In the genomic region with DNA sequence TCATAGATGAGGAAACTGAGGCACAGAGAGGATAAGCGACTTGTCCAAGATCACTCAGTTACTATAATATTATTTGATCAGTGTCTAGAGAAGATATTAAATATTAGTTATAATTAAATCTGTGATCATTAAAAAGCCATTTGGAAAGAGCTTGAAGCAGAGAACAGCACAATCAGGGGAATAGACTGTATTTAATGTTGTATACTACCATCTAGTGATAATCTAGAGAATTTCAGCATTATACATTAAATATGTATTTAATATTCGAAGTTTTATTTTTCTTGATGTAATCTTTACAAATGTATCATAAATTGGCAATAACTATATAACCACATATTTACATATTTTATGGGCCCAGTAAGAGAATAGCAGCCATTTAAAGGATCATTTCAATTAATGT, we compare ENCODE assay signal across 8 cellular contexts. TPM values are rescaled to one million over a fixed set of nuclear protein-coding genes. Genes with fewer than 3 reads are reported as not detected.
A peak's percentile ranks its signal among the peaks of the same experiment; 100 is the strongest.
DNase-seq lines count a peak whose midpoint lies in the region; ATAC-seq, FAIRE-seq and TF ChIP-seq lines count a peak whose summit lies in the region.

No MANE protein-coding gene starts in this region.

- H3K27ac ChIP-seq in endothelial cell of umbilical vein (ENCODE audit: insufficient read depth, low read depth, low read length) (no peak overlapping the region), tibial artery (no peak overlapping the region)

- H3K36me3 ChIP-seq in endothelial cell of umbilical vein (ENCODE audit: control insufficient read depth in 2 of 2, extremely low read depth in 1 of 2, insufficient read depth in 2 of 2, low read length in 2 of 2), result no peaks in the 10 kb centered on the region
- no peaks in the 10 kb centered on the region for H3K36me3 ChIP-seq in tibial artery

- dilution Hi-C loops in endothelial cell of umbilical vein (cut with MboI; ENCODE audit: extremely low pct_ligation_motif_present, low sequenced_read_pairs), result no loop called here

- no peaks in the 10 kb centered on the region for H3K9me3 ChIP-seq in endothelial cell of umbilical vein (replicated peaks; ENCODE audit: control insufficient read depth, insufficient read depth, low read length)
- no peaks in the 10 kb centered on the region for H3K9me3 ChIP-seq in tibial artery

- H3K4me2 ChIP-seq in endothelial cell of umbilical vein (ENCODE audit: insufficient read depth, low read length), result no peak overlapping the region

- H3K27me3 ChIP-seq in endothelial cell of umbilical vein (ENCODE audit: control insufficient read depth in 2 of 2, insufficient read depth in 2 of 2, low read length in 2 of 2), result peaks cover 12 to 17% of the 10 kb centered on the region in 2 experiments
- no peaks in the 10 kb centered on the region for H3K27me3 ChIP-seq in tibial artery

- H3K9ac ChIP-seq in endothelial cell of umbilical vein (replicated peaks; ENCODE audit: extremely low read depth, insufficient read depth, low read length), result no peak overlapping the region

- no peak for TF ChIP-seq POLR2A in endothelial cell of umbilical vein (IDR thresholded peaks at IDR 0.05; ENCODE audit: low read depth, low read length)

- POLR2A ChIA-PET in endothelial cell of umbilical vein (lab: Charles Lee), result no interaction called here

- no peaks in the 10 kb centered on the region for H3K4me1 ChIP-seq in endothelial cell of umbilical vein (ENCODE audit: control insufficient read depth, extremely low read depth, insufficient read depth, low read length)
- no peaks in the 10 kb centered on the region for H3K4me1 ChIP-seq in tibial artery

- no peaks in the 10 kb centered on the region for H3K79me2 ChIP-seq in endothelial cell of umbilical vein (ENCODE audit: control insufficient read depth, insufficient read depth, low read length)

- BruUV-seq in endothelial cell of umbilical vein (replicated peaks; lab: Mats Ljungman, UMichigan), result no TSS peak

- H2AFZ ChIP-seq in endothelial cell of umbilical vein (ENCODE audit: low read depth, low read length), result no peak overlapping the region

- TF ChIP-seq CTCF in endothelial cell of umbilical vein (IDR thresholded peaks at IDR 0.05; ENCODE audit: extremely low read depth in 1 of 2, insufficient read depth in 1 of 2, low read depth in 1 of 2, low read length in 2 of 2), result peak in 1 of 2 donors; percentile 3
- TF ChIP-seq CTCF in tibial artery (IDR thresholded peaks at IDR 0.05), result peak; percentile 41 to 46

- CTCF ChIA-PET in endothelial cell of umbilical vein (lab: Charles Lee), result interaction anchor here (0.5 to 3.4 kb wide), 36 partner anchors 9 to 1506 kb away, joined by 3 to 155 read pairs (median 4); a partner anchor contains a TSS

- H3K4me3 ChIP-seq in endothelial cell of umbilical vein (replicated peaks in 1 of 3; ENCODE audit: insufficient read depth in 1 of 3, low read depth in 1 of 3, low read length in 3 of 3) (no peak overlapping the region), tibial artery (no peak overlapping the region)

- FAIRE-seq in endothelial cell of umbilical vein (lab: Jason Lieb, UNC), result no peak

- intact Hi-C loops in endothelial cell of umbilical vein (cut with micrococcal nuclease) (loop anchor here (1.0 to 5.0 kb wide), 3 partner anchors 74 to 417 kb away; no protein-coding TSS in a partner anchor), tibial artery (cut with DNase I; ENCODE audit: low total_unique reads) (loop anchor here (5.0 kb wide), 2 partner anchors 72 to 237 kb away; no protein-coding TSS in a partner anchor)

- ATAC-seq in GM21786 (IDR thresholded peaks at IDR 0.05; ENCODE audit: unreplicated experiment) (peak; percentile 62), GM19328 (IDR thresholded peaks at IDR 0.05; ENCODE audit: unreplicated experiment) (no peak), esophagus mucosa (no peak)

- no peaks in the 10 kb centered on the region for H4K20me1 ChIP-seq in endothelial cell of umbilical vein (replicated peaks; ENCODE audit: control insufficient read depth, extremely low read depth, insufficient read depth, low read length)

- DNase-seq in DMS153 (lab: John Stamatoyannopoulos, UW) (peak; percentile 8), NCI-H748 (lab: John Stamatoyannopoulos, UW; ENCODE audit: unreplicated experiment) (peak; percentile 39), endothelial cell of umbilical vein (ENCODE audit: low read depth, low spot score) (peak; percentile 26), tibial artery (no peak)
- no peak for DNase-seq in activated effector memory CD4-positive, alpha-beta T cell treated with anti-CD3 and anti-CD28 coated beads, Interleukin-2, amount 50 U/mL, for 16 hours

- no peaks in the 10 kb centered on the region for H3K9me1 ChIP-seq in endothelial cell of umbilical vein (replicated peaks; ENCODE audit: control insufficient read depth, extremely low read depth, insufficient read depth, low read length)

TF ChIP-seq in endothelial cell of umbilical vein, 7 proteins besides CTCF, POLR2A, EP300 and RAD21:
- TF ChIP-seq MYC (IDR thresholded peaks at IDR 0.05; ENCODE audit: low read depth, low read length), result no peak
- no peak for TF ChIP-seq GATA2 (IDR thresholded peaks at IDR 0.05; ENCODE audit: insufficient read depth, insufficient read length, low read depth, low read length)
- no peak for TF ChIP-seq JUN (IDR thresholded peaks at IDR 0.05; ENCODE audit: borderline replicate concordance, insufficient read depth, insufficient read length, low read depth)

RNA-seq across cellular contexts. Expression of a gene that starts 37.7 kb away (rescaled TPM):
- total RNA-seq in endothelial cell of umbilical vein, result not detected in 2 replicates
- polyA plus RNA-seq in endothelial cell of umbilical vein, result not detected in 2 replicates
- polyA plus RNA-seq in endothelial cell of umbilical vein (2011; cell fraction: cytosol; rRNA removed), result 0.06 and 0.07 TPM in 2 replicates
- polyA plus RNA-seq in endothelial cell of umbilical vein (2011; cell fraction: nucleus; rRNA removed), result 0.11 and 0.13 TPM in 2 replicates
- polyA plus RNA-seq in endothelial cell of umbilical vein (2012), result not detected in 2 replicates
- polyA minus RNA-seq in endothelial cell of umbilical vein, result not detected in 2 replicates
- not detected for polyA minus RNA-seq in endothelial cell of umbilical vein (2011; cell fraction: cytosol; rRNA and poly(A)+ RNA removed)
- polyA minus RNA-seq in endothelial cell of umbilical vein (2011; cell fraction: nucleus; rRNA and poly(A)+ RNA removed), result not detected in 2 replicates
- total RNA-seq in esophagus mucosa, result not detected

Comparison
In these comparisons a context has a peak if more than half of its experiments do, and no peak if none do; other contexts are left out.
1. DNase-seq: peak in DMS153 (single experiment), NCI-H748 (single experiment) and endothelial cell of umbilical vein (single experiment); none in tibial artery (0 of 2) and activated effector memory CD4-positive, alpha-beta T cell treated with anti-CD3 and anti-CD28 coated beads, Interleukin-2, amount 50 U/mL, for 16 hours (single experiment).